Comparison of ENCODE assay signal across 8 cellular contexts in the genomic region with DNA sequence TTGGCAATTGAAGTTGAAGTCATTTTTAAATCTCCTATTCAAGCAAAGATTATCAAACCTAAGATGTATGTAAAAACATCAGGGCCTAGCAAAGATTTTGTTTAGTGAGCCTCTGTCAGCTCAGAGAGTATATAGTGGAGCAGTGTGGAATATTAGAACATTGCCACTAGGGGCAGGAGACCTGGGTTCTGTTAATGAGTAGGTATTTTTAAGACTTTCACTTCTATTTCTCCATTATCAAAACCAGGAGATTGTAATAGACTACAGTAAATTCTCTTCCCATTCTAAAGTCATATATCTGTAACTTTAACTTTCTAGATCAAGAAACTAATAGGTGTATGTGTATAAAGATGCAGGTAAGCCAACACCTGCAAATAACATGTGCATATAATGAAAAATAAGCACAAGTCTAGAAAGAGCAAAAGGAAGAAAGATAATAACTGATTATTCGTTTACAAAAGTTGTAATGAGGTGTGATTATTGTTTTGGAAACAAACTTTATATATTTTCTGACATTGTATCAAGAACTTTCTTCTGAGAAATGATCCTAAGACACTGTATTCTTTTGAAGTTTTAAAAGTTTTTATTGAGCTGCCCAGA.
DNase-seq lines count a peak whose midpoint lies in the region; ATAC-seq, FAIRE-seq and TF ChIP-seq lines count a peak whose summit lies in the region.

No MANE protein-coding gene starts in this region.

- DNase-seq in colonic mucosa, result no peak
- no peak for DNase-seq in prostate gland (ENCODE audit: low spot score)
- DNase-seq in globus pallidus (ENCODE audit: low spot score), result no peak
- no peak for DNase-seq in activated effector memory CD4-positive, alpha-beta T cell treated with Interleukin-2 at 50 U/mL for 16 hours
- DNase-seq in NCI-H774 (lab: John Stamatoyannopoulos, UW), result no peak

- intact Hi-C loops in colonic mucosa (cut with DNase I), result no loop called here
- intact Hi-C loops in prostate gland (cut with DNase I), result no loop called here

- H3K27ac ChIP-seq in colonic mucosa (no peak overlapping the region), prostate gland (no peak overlapping the region)

- H3K9ac ChIP-seq in colonic mucosa (ENCODE audit: low read depth in 2 of 2, low read length in 2 of 2), result no peak overlapping the region

- TF ChIP-seq POLR2A in prostate gland (IDR thresholded peaks at IDR 0.05), result no peak

- no peaks in the 10 kb centered on the region for H3K4me1 ChIP-seq in colonic mucosa
- H3K4me1 ChIP-seq in prostate gland (replicated peaks), result no peaks in the 10 kb centered on the region

- TF ChIP-seq CTCF in LNCAP (IDR thresholded peaks at IDR 0.05) (peak; percentile 81), colonic mucosa (IDR thresholded peaks at IDR 0.05) (peak; percentile 15), prostate gland (IDR thresholded peaks at IDR 0.05) (peak in 2 of 4 experiments; percentile 16 to 21)

- H3K36me3 ChIP-seq in colonic mucosa (no peaks in the 10 kb centered on the region), prostate gland (no peaks in the 10 kb centered on the region)

- H3K4me3 ChIP-seq in colonic mucosa (no peak overlapping the region), prostate gland (no peak overlapping the region)

- H3K9me3 ChIP-seq in colonic mucosa (no peaks in the 10 kb centered on the region), prostate gland (no peaks in the 10 kb centered on the region)

- peak; percentile 59 for ATAC-seq in GM21515 (IDR thresholded peaks at IDR 0.05; ENCODE audit: unreplicated experiment)

- peak; percentile 6 for FAIRE-seq in G401.6 (lab: Jason Lieb, UNC)

- H3K27me3 ChIP-seq in colonic mucosa (no peaks in the 10 kb centered on the region), prostate gland (replicated peaks; ENCODE audit: insufficient read depth) (no peaks in the 10 kb centered on the region)

- 60% methylated on average over 1 of the region's 1 CpG for WGBS in prostate gland
